ENCODE assay signal across 10 cellular contexts in genomic region chr2:240962371-240963064, GRCh38. TPM values are rescaled to one million over a fixed set of nuclear protein-coding genes. Genes with fewer than 3 reads are reported as not detected.
DNase-seq lines count a peak whose midpoint lies in the region; TF ChIP-seq lines count a peak whose summit lies in the region.
"Had no signal": no experiment of that assay in that cellular context is flagged by ENCODE, and none has a peak within 500 bp of the region (broad histone marks: within the 10 kb centered on the region; RNA-seq: fewer than 3 reads in every experiment).

No MANE protein-coding gene starts in this region.

- DNase-seq in NCI-H1417 (lab: John Stamatoyannopoulos, UW) (peak in 2 of 3 experiments; percentile 17 to 55), NCI-H1417 treated with DMSO at 0.1 percent for 48 hours (lab: John Stamatoyannopoulos, UW) (no peak), coronary artery (ENCODE audit: low spot score) (peak; percentile 72), lower leg skin (ENCODE audit: low spot score in 2 of 2) (peak; percentile 17 to 83), thyroid gland (peak; percentile 71 to 75), NCI-H526 (lab: John Stamatoyannopoulos, UW) (no peak), NCI-H187 (lab: John Stamatoyannopoulos, UW) (no peak), putamen (ENCODE audit: low spot score) (no peak)

- no peaks in the 10 kb centered on the region for H3K9me3 ChIP-seq in thyroid gland
- H3K9me3 ChIP-seq: esophagus muscularis mucosa had no signal

- H3K27ac ChIP-seq in coronary artery (peak overlapping the region in 1 of 2 donors; percentile 75), thyroid gland (peak overlapping the region; percentile 66 to 88 (median 73))
- H3K27ac ChIP-seq: 22Rv1 had no signal

- 54 to 59% methylated on average over 19 to 27 of the region's 27 CpGs for WGBS in lower leg skin, 2 donors
- 18 to 34% methylated on average over 10 to 13 of the region's 27 CpGs for whole genome bisulfite sequencing in thyroid gland, 2 donors

- H3K36me3 ChIP-seq in thyroid gland, result no peaks in the 10 kb centered on the region
- H3K36me3 ChIP-seq: esophagus muscularis mucosa had no signal

- no peak for TF ChIP-seq CTCF in coronary artery (IDR thresholded peaks at IDR 0.05)
- no peak for TF ChIP-seq CTCF in lower leg skin (IDR thresholded peaks at IDR 0.05)
- TF ChIP-seq CTCF in thyroid gland (IDR thresholded peaks at IDR 0.05), result no peak

- H3K4me1 ChIP-seq in thyroid gland, result peaks cover 32 to 46% of the 10 kb centered on the region in 2 donors

- no peaks in the 10 kb centered on the region for H3K27me3 ChIP-seq in thyroid gland

- intact Hi-C loops in lower leg skin (cut with DNase I; ENCODE audit: low total_unique reads) (no loop called here), thyroid gland (cut with DNase I) (no loop called here)

- H3K4me3 ChIP-seq in coronary artery, result peak overlapping the region; percentile 28
- H3K4me3 ChIP-seq in lower leg skin (ENCODE audit: low read depth, poor library complexity, severe bottlenecking), result no peak overlapping the region
- H3K4me3 ChIP-seq in thyroid gland (replicated peaks in 1 of 3), result no peak overlapping the region
- H3K4me3 ChIP-seq: esophagus muscularis mucosa had no signal

- TF ChIP-seq POLR2A in lower leg skin (IDR thresholded peaks at IDR 0.05) (no peak), thyroid gland (IDR thresholded peaks at IDR 0.05) (peak in 1 of 2 donors; percentile 24)

RNA-seq across cellular contexts. Expression of gene SNED1, which starts 35.9 kb away (rescaled TPM):
- 10 to 100 TPM in 3 of 4 donors, 1 to 10 TPM in 1; 9.0 to 18.4 (median 17.1) TPM for total RNA-seq in lower leg skin
- 100 to 1,000 TPM in 1 of 4 donors, 10 to 100 TPM in 3; 47.7 to 122 (median 68.7) TPM for total RNA-seq in thyroid gland

RNA-seq across cellular contexts. Expression of gene CROCC2, which starts 56.4 kb away (rescaled TPM):
- total RNA-seq in lower leg skin, result under 1 TPM in 1 of 4 donors, not detected in 3; 0.10 TPM
- not detected for total RNA-seq in thyroid gland
- total RNA-seq: esophagus muscularis mucosa had no signal

Comparison
In these comparisons a context has a peak if more than half of its experiments do, and no peak if none do; other contexts are left out.
1. DNase-seq: peak in NCI-H1417 (2 of 3), coronary artery (single experiment), lower leg skin (2 of 2) and thyroid gland (2 of 2); none in NCI-H1417 treated with DMSO at 0.1 percent for 48 hours (single experiment), NCI-H526 (0 of 2), NCI-H187 (0 of 2) and putamen (single experiment).